In genomic region chr18:45554070-45554767, GRCh38 we compare ENCODE assay signal across 17 cellular contexts.
DNase-seq lines count a peak whose midpoint lies in the region; ATAC-seq, FAIRE-seq and TF ChIP-seq lines count a peak whose summit lies in the region.
"Had no signal": no experiment of that assay in that cellular context is flagged by ENCODE, and none has a peak within 500 bp of the region (broad histone marks: within the 10 kb centered on the region; RNA-seq: fewer than 3 reads in every experiment).

No MANE protein-coding gene starts in this region.

- H3K4me3 ChIP-seq in K562 = no peak overlapping the region
- no peak overlapping the region for H3K4me3 ChIP-seq in right cardiac atrium (ENCODE audit: low read length)
- H3K4me3 ChIP-seq: GM23248 had no signal

- ATAC-seq in K562 = no peak
- ATAC-seq in right cardiac atrium = peak in 1 of 2 donors; percentile 27
- ATAC-seq in sciatic nerve = peak; percentile 69
- ATAC-seq in HG02759 (IDR thresholded peaks at IDR 0.05; ENCODE audit: unreplicated experiment) = no peak

- H4K20me1 ChIP-seq in K562 (replicated peaks; ENCODE audit: control insufficient read depth, insufficient read depth, low read length) = no peaks in the 10 kb centered on the region

- no peak for TF ChIP-seq CTCF in K562 (IDR thresholded peaks at IDR 0.05 in 2 of 3, conservative IDR thresholded peaks at IDR 0.05 in 1 of 3; ENCODE audit: insufficient read depth in 2 of 3, low read depth in 1 of 3, low read length in 3 of 3)

- no peaks in the 10 kb centered on the region for H3K79me2 ChIP-seq in K562 (ENCODE audit: control insufficient read depth, insufficient read depth, low read length)

- no peak for TF ChIP-seq POLR2A in K562 (conservative IDR thresholded peaks at IDR 0.05)

- no peak overlapping the region for H3K27ac ChIP-seq in K562 (ENCODE audit: extremely low read depth, low read depth, low read length)
- H3K27ac ChIP-seq in right cardiac atrium (ENCODE audit: low read length) = no peak overlapping the region
- H3K27ac ChIP-seq: 22Rv1, GM23248 had no signal

- intact Hi-C loops in K562 (cut with micrococcal nuclease) (no loop called here), right cardiac atrium (cut with DNase I) (no loop called here), sciatic nerve (cut with DNase I) (no loop called here)

- H3K36me3 ChIP-seq in K562 (ENCODE audit: control insufficient read depth, insufficient read depth, low read length) = no peaks in the 10 kb centered on the region

- H3K9ac ChIP-seq in K562 (ENCODE audit: insufficient read depth in 1 of 2, low read depth in 2 of 2, low read length in 2 of 2) = no peak overlapping the region
- H3K9ac ChIP-seq: GM23248 had no signal

- peak; percentile 3 to 56 (median 38) for DNase-seq in NCI-H1417 (lab: John Stamatoyannopoulos, UW)
- DNase-seq in NCI-H1417 treated with DMSO at 0.1 percent for 48 hours (lab: John Stamatoyannopoulos, UW) = no peak
- DNase-seq in K562 (ENCODE audit: extremely low read depth in 1 of 4, low spot score in 3 of 4) = no peak
- peak; percentile 24 to 74 (median 73) for DNase-seq in right cardiac atrium
- DNase-seq in sciatic nerve (ENCODE audit: low spot score) = no peak
- no peak for DNase-seq in midbrain (lab: John Stamatoyannopoulos, UW)
- DNase-seq in stimulated activated CD4-positive, alpha-beta T cell treated with anti-CD3 and anti-CD28 coated beads, Interleukin-15, amount 100 ng/mL, for 24 hours = no peak
- DNase-seq: Calu3; CD4-positive, alpha-beta memory T cell; GM23248; NCI-H2029 treated with DMSO at 0.1 percent for 48 hours; NCI-H226; NCI-H526; SHP77 treated with DMSO at 0.1 percent for 48 hours had no signal

- TF ChIP-seq RAD21 in K562 (CRISPR knock-in tag; conservative IDR thresholded peaks at IDR 0.05 in 1 of 2, IDR thresholded peaks at IDR 0.05 in 1 of 2) = no peak

- POLR2A ChIA-PET in K562 (lab: Yijun Ruan, JAX) = interaction anchor here (0.6 kb wide), 1 partner anchor 253 kb away, joined by 4 read pairs; no protein-coding TSS in a partner anchor

- H2AFZ ChIP-seq in K562 (ENCODE audit: low read depth, low read length) = no peak overlapping the region
- H2AFZ ChIP-seq: GM23248 had no signal

- BruUV-seq in K562 (replicated peaks; lab: Mats Ljungman, UMichigan) = no TSS peak

- CTCF ChIA-PET in K562 (lab: Yijun Ruan, JAX; ENCODE audit: low intra/inter-chr PET ratio) = no interaction called here

- in situ Hi-C loops in K562 (cut with MboI) = no loop called here

- FAIRE-seq in K562 (lab: Jason Lieb, UNC) = no peak
- FAIRE-seq: RCC 7860 had no signal

- no peak for TF ChIP-seq EP300 in K562 (IDR thresholded peaks at IDR 0.05; ENCODE audit: low read length)

- no peaks in the 10 kb centered on the region for H3K9me1 ChIP-seq in K562 (ENCODE audit: control insufficient read depth, insufficient read depth, low read length)

- H3K27me3 ChIP-seq in K562 (ENCODE audit: control insufficient read depth in 2 of 2, insufficient read depth in 2 of 2, low read length in 2 of 2) = peaks cover 0 to 2% of the 10 kb centered on the region in 2 experiments; a peak in 2 of 5 replicates
- no peaks in the 10 kb centered on the region for H3K27me3 ChIP-seq in right cardiac atrium (ENCODE audit: control insufficient read depth, insufficient read depth)

- H3K4me1 ChIP-seq in K562 (replicated peaks in 1 of 2; ENCODE audit: control insufficient read depth in 2 of 2, insufficient read depth in 2 of 2, low read length in 2 of 2) (no peaks in the 10 kb centered on the region), right cardiac atrium (ENCODE audit: control insufficient read depth, insufficient read depth, low read length) (no peaks in the 10 kb centered on the region)

- H3K9me3 ChIP-seq in K562 (replicated peaks; ENCODE audit: control insufficient read depth, insufficient read depth, low read depth, low read length) (no peaks in the 10 kb centered on the region), right cardiac atrium (ENCODE audit: control insufficient read depth, low read length) (no peaks in the 10 kb centered on the region)

- H3K4me2 ChIP-seq in K562 (ENCODE audit: insufficient read depth, low read length) = no peak overlapping the region

- 4% methylated on average over 8 of the region's 10 CpGs for WGBS in K562 (ENCODE audit: insufficient coverage, low coverage, missing lambda C conversion rate)
- 61% methylated on average over 10 of the region's 10 CpGs for WGBS in right cardiac atrium

TF ChIP-seq in K562, 482 proteins besides CTCF, POLR2A, EP300 and RAD21:
- TF ChIP-seq ZNF316 (IDR thresholded peaks at IDR 0.05) (0 out of 2 replicates have a peak, but pooled peaks have one; percentile 10), MBD1 (CRISPR knock-in tag; IDR thresholded peaks at IDR 0.05) (no peak), ZNF280A (IDR thresholded peaks at IDR 0.05; ENCODE audit: low read depth, partially characterized antibody) (no peak)

Comparison
In these comparisons a context has a peak if more than half of its experiments do, and no peak if none do; other contexts are left out.
1. DNase-seq: peak in NCI-H1417 (3 of 3) and right cardiac atrium (3 of 3); none in NCI-H1417 treated with DMSO at 0.1 percent for 48 hours (single experiment), K562 (0 of 4), sciatic nerve (single experiment), midbrain (single experiment) and stimulated activated CD4-positive, alpha-beta T cell treated with anti-CD3 and anti-CD28 coated beads, Interleukin-15, amount 100 ng/mL, for 24 hours (single experiment).